ENCODE assay signal across 9 cellular contexts in the genomic region with DNA sequence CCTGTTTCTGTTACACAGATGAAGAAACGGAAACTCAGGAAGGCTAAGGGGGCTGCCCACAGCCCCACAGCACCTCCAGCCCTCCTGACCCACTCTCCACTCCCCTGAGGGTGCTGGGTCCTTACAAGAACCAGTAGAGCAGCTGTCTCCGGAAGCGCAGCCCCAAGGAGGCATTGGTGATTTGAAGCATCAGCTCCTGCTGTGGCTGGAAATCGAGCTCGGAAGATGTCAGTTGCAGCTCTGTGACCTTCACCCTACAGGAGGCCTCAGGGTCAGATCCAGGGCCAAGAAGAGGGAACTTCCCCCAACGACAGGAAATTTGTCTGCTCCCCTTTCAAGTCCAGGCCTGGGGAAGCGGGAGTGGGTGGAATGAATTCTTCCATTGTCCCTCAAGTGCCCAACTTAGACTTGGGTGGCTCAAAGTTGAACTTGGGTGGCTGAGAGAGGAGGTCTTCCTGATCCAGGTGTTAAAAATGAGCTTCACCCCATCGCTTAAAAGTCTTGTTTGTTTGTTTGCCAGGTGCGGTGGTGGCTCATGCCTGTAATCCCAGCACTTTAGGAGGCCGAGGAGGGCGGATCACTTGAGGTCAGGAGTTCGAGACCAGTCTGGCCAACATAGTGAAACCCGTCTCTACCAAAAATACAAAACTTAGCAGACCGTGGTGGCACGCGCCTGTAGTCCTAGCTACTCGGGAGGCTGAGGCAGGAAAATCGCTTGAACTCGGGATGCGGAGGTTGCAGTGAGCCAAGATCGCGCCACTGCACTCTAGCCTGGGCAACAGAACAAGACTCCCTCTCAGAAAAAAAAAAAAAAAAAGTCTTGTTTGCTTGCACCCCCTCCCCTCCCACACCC. TPM values are rescaled to one million over a fixed set of nuclear protein-coding genes. Genes with fewer than 3 reads are reported as not detected.
DNase-seq lines count a peak whose midpoint lies in the region; ATAC-seq and TF ChIP-seq lines count a peak whose summit lies in the region.
"Had no signal": no experiment of that assay in that cellular context is flagged by ENCODE, and none has a peak within 500 bp of the region (broad histone marks: within the 10 kb centered on the region; RNA-seq: fewer than 3 reads in every experiment).

No MANE protein-coding gene starts in this region.

- TF ChIP-seq CTCF in right atrium auricular region (IDR thresholded peaks at IDR 0.05) (no peak), lower lobe of right lung (IDR thresholded peaks at IDR 0.05) (no peak), upper lobe of left lung (IDR thresholded peaks at IDR 0.05) (no peak)

- no peak for TF ChIP-seq EP300 in upper lobe of left lung (IDR thresholded peaks at IDR 0.05)

- H3K4me1 Mint-ChIP-seq in activated naive CD8-positive, alpha-beta T cell treated with anti-CD3 and anti-CD28 coated beads for 36 hours: peaks cover 14% of the 10 kb centered on the region

- WGBS in upper lobe of left lung, 2 donors: 75 to 81% methylated on average over 21 to 22 of the region's 22 CpGs

- H3K4me3 ChIP-seq in right atrium auricular region (peak overlapping the region; percentile 42 to 58), lower lobe of right lung (peak overlapping the region; percentile 59), upper lobe of left lung (peak overlapping the region in 2 of 4 donors; percentile 48 to 51)

- H3K36me3 Mint-ChIP-seq in activated naive CD8-positive, alpha-beta T cell treated with anti-CD3 and anti-CD28 coated beads for 36 hours: no peaks in the 10 kb centered on the region

- H3K9me3 ChIP-seq in right atrium auricular region (no peaks in the 10 kb centered on the region), lower lobe of right lung (no peaks in the 10 kb centered on the region), upper lobe of left lung (no peaks in the 10 kb centered on the region)

- peak overlapping the region; percentile 17 to 82 for H3K27ac ChIP-seq in right atrium auricular region
- peak overlapping the region; percentile 22 for H3K27ac ChIP-seq in lower lobe of right lung
- peak overlapping the region; percentile 24 to 86 (median 48) for H3K27ac ChIP-seq in upper lobe of left lung

- TF ChIP-seq POLR2A in upper lobe of left lung (IDR thresholded peaks at IDR 0.05): no peak

- ATAC-seq in left cardiac atrium: no peak
- no peak for ATAC-seq in lower lobe of right lung
- ATAC-seq in upper lobe of left lung (ENCODE audit: low FRiP score in 2 of 2): no peak

- peak overlapping the region; percentile 70 for H3K4me3 Mint-ChIP-seq in activated naive CD8-positive, alpha-beta T cell treated with anti-CD3 and anti-CD28 coated beads for 36 hours

- DNase-seq in right atrium auricular region (ENCODE audit: low spot score): no peak
- no peak for DNase-seq in left cardiac atrium
- no peak for DNase-seq in activated naive CD8-positive, alpha-beta T cell treated with anti-CD3 and anti-CD28 coated beads for 36 hours
- no peak for DNase-seq in lower lobe of right lung
- peak in 1 of 2 donors; percentile 28 for DNase-seq in upper lobe of left lung
- DNase-seq in NCI-H1092 treated with DMSO at 0.1 percent for 48 hours (lab: John Stamatoyannopoulos, UW): no peak
- no peak for DNase-seq in D341Med (ENCODE audit: low spot score)
- no peak for DNase-seq in NCI-H1436 treated with DMSO at 0.1 percent for 48 hours (lab: John Stamatoyannopoulos, UW)

- no peaks in the 10 kb centered on the region for H3K27me3 ChIP-seq in right atrium auricular region
- H3K27me3 ChIP-seq in lower lobe of right lung (ENCODE audit: low read depth): peaks cover 4% of the 10 kb centered on the region
- no peaks in the 10 kb centered on the region for H3K27me3 ChIP-seq in upper lobe of left lung

- no peaks in the 10 kb centered on the region for H3K9me3 Mint-ChIP-seq in activated naive CD8-positive, alpha-beta T cell treated with anti-CD3 and anti-CD28 coated beads for 36 hours

- H3K27ac Mint-ChIP-seq in activated naive CD8-positive, alpha-beta T cell treated with anti-CD3 and anti-CD28 coated beads for 36 hours: peak overlapping the region; percentile 59

- H3K4me1 ChIP-seq in right atrium auricular region: peaks cover 0 to 31% of the 10 kb centered on the region in 2 donors
- H3K4me1 ChIP-seq in lower lobe of right lung: peaks cover 35% of the 10 kb centered on the region
- H3K4me1 ChIP-seq in upper lobe of left lung: peaks cover 18 to 44% (median 29%) of the 10 kb centered on the region in 4 donors

- H3K27me3 Mint-ChIP-seq in activated naive CD8-positive, alpha-beta T cell treated with anti-CD3 and anti-CD28 coated beads for 36 hours: peaks cover 16% of the 10 kb centered on the region

- H3K36me3 ChIP-seq in right atrium auricular region (peaks cover 6% of the 10 kb centered on the region), lower lobe of right lung (peaks cover 6% of the 10 kb centered on the region), upper lobe of left lung (peaks cover 0 to 8% (median 2%) of the 10 kb centered on the region in 4 donors)

- intact Hi-C loops in left cardiac atrium (cut with DNase I) (no loop called here), lower lobe of right lung (cut with DNase I) (no loop called here)

RNA-seq across cellular contexts. Expression of a gene that starts 1.9 kb away (rescaled TPM):
- total RNA-seq in right atrium auricular region: 100 to 1,000 TPM in 1 of 2 donors, 10 to 100 TPM in 1; 53.6 to 221 TPM
- total RNA-seq in left cardiac atrium: 100 to 1,000 TPM in 1 of 2 donors, 10 to 100 TPM in 1; 86.4 to 397 TPM
- 1 to 10 TPM; 5.9 to 6.2 TPM for total RNA-seq in activated naive CD8-positive, alpha-beta T cell treated with anti-CD3 and anti-CD28 coated beads for 36 hours
- 145 TPM for total RNA-seq in lower lobe of right lung
- total RNA-seq in upper lobe of left lung: 100 to 1,000 TPM in 2 of 6 donors, 10 to 100 TPM in 4; 28.9 to 169 (median 57.8) TPM

RNA-seq across cellular contexts. Expression of a gene that starts 18.9 kb away (rescaled TPM):
- total RNA-seq in right atrium auricular region (100 to 1,000 TPM in 1 of 2 donors, 10 to 100 TPM in 1; 83.8 to 116 TPM), left cardiac atrium (100 to 1,000 TPM; 107 to 108 TPM), lower lobe of right lung (185 TPM), upper lobe of left lung (100 to 1,000 TPM; 109 to 176 (median 155) TPM)
- 10 to 100 TPM; 45.2 to 45.7 TPM for total RNA-seq in activated naive CD8-positive, alpha-beta T cell treated with anti-CD3 and anti-CD28 coated beads for 36 hours

RNA-seq across cellular contexts. Expression of a gene that starts 19.0 kb away (rescaled TPM):
- total RNA-seq in right atrium auricular region: 1 to 10 TPM; 8.7 to 8.8 TPM
- 10 to 100 TPM in 1 of 2 donors, 1 to 10 TPM in 1; 6.0 to 11.1 TPM for total RNA-seq in left cardiac atrium
- 1 to 10 TPM; 2.5 to 3.1 TPM for total RNA-seq in activated naive CD8-positive, alpha-beta T cell treated with anti-CD3 and anti-CD28 coated beads for 36 hours
- total RNA-seq in lower lobe of right lung: 2.4 TPM
- 10 to 100 TPM in 1 of 6 donors, 1 to 10 TPM in 5; 3.9 to 31.4 (median 5.5) TPM for total RNA-seq in upper lobe of left lung

RNA-seq across cellular contexts. Expression of a gene that starts 22.6 kb away (rescaled TPM):
- total RNA-seq in right atrium auricular region (1 to 10 TPM; 1.1 to 1.4 TPM), left cardiac atrium (1 to 10 TPM; 1.6 to 2.2 TPM), lower lobe of right lung (1.1 TPM), upper lobe of left lung (10 to 100 TPM in 1 of 6 donors, 1 to 10 TPM in 5; 1.3 to 11.5 (median 1.6) TPM)
- 1 to 10 TPM in 1 of 2 experiments, under 1 TPM in 1; 0.90 to 1.0 TPM for total RNA-seq in activated naive CD8-positive, alpha-beta T cell treated with anti-CD3 and anti-CD28 coated beads for 36 hours
- total RNA-seq: epithelial cell of proximal tubule had no signal

RNA-seq across cellular contexts. Expression of a gene that starts 24.4 kb away (rescaled TPM):
- 10 to 100 TPM; 21.1 to 39.8 TPM for total RNA-seq in right atrium auricular region
- total RNA-seq in left cardiac atrium: 10 to 100 TPM; 23.1 to 27.6 TPM
- total RNA-seq in activated naive CD8-positive, alpha-beta T cell treated with anti-CD3 and anti-CD28 coated beads for 36 hours: 10 to 100 TPM; 28.4 to 30.2 TPM
- 34.7 TPM for total RNA-seq in lower lobe of right lung
- 10 to 100 TPM; 41.7 to 59.7 (median 47.1) TPM for total RNA-seq in upper lobe of left lung

Comparison
In these comparisons a context has a peak if more than half of its experiments do, and no peak if none do; other contexts are left out.
1. RNA of a gene that starts 1.9 kb away (total RNA-seq): 86.4 to 397 TPM in left cardiac atrium, 53.6 to 221 TPM in right atrium auricular region, 145 TPM in lower lobe of right lung (single experiment) and 28.9 to 169 TPM in upper lobe of left lung; 5.9 to 6.2 TPM in activated naive CD8-positive, alpha-beta T cell treated with anti-CD3 and anti-CD28 coated beads for 36 hours; every median in the first group is over 4 times any median in the second.
2. Peak in every context shown above with its lines, with median percentiles within 50 percentile points of each other: H3K27ac ChIP-seq.